ENCODE assay signal across 8 cellular contexts in genomic region chr9:87678650-87679355, GRCh38. TPM values are rescaled to one million over a fixed set of nuclear protein-coding genes. Genes with fewer than 3 reads are reported as not detected.
DNase-seq lines count a peak whose midpoint lies in the region; ATAC-seq, FAIRE-seq and TF ChIP-seq lines count a peak whose summit lies in the region.

No MANE protein-coding gene starts in this region.

- no peak for FAIRE-seq in pancreas (lab: Jason Lieb, UNC)

- 67 to 78% methylated on average over 9 of the region's 9 CpGs for WGBS in pancreas, 2 donors

- no peaks in the 10 kb centered on the region for H3K9me3 ChIP-seq in pancreas

- ATAC-seq in pancreas (peak; percentile 20 to 50 (median 42)), GM18519 (IDR thresholded peaks at IDR 0.05; ENCODE audit: low FRiP score, unreplicated experiment) (no peak)

- intact Hi-C loops in pancreas (cut with DNase I), result no loop called here

- no peak overlapping the region for H3K4me3 ChIP-seq in pancreas

- H3K4me1 ChIP-seq in pancreas, result peaks cover 0 to 11% (median 0%) of the 10 kb centered on the region in 3 donors

- H3K36me3 ChIP-seq in pancreas, result peaks cover 0 to 10% (median 0%) of the 10 kb centered on the region in 3 donors

- DNase-seq in Ammon's horn (ENCODE audit: low spot score) (peak; percentile 83), NCI-H2171 treated with DMSO at 0.1 percent for 48 hours (lab: John Stamatoyannopoulos, UW) (peak; percentile 71), glomerular endothelial cell (ENCODE audit: extremely low read depth, low read depth, low spot score) (peak; percentile 33), pancreas (peak in 3 of 6 donors; percentile 48 to 65 (median 60)), ecto neural progenitor cell (ENCODE audit: low spot score) (no peak)
- DNase-seq in activated effector memory CD4-positive, alpha-beta T cell treated with Interleukin-2 at 50 U/mL for 16 hours, result peak; percentile 12

- H3K27ac ChIP-seq in pancreas, result no peak overlapping the region

- TF ChIP-seq CTCF in GM12874 (IDR thresholded peaks at IDR 0.05; ENCODE audit: insufficient read depth, low read depth, low read length) (peak; percentile 63), pancreas (IDR thresholded peaks at IDR 0.05) (peak; percentile 50 to 79 (median 69))

- H3K27me3 ChIP-seq in pancreas, result no peaks in the 10 kb centered on the region

RNA-seq across cellular contexts. Expression of gene CTSL, which starts 47.1 kb away (rescaled TPM):
- 139 and 153 TPM in 2 replicates for total RNA-seq in glomerular endothelial cell
- 10 to 100 TPM; 37.6 to 67.7 (median 42.6) TPM for total RNA-seq in pancreas
- 10 to 100 TPM; 33.8 to 64.1 TPM for polyA plus RNA-seq in pancreas
